12 cellular contexts compared by ENCODE assay signal in the genomic region with DNA sequence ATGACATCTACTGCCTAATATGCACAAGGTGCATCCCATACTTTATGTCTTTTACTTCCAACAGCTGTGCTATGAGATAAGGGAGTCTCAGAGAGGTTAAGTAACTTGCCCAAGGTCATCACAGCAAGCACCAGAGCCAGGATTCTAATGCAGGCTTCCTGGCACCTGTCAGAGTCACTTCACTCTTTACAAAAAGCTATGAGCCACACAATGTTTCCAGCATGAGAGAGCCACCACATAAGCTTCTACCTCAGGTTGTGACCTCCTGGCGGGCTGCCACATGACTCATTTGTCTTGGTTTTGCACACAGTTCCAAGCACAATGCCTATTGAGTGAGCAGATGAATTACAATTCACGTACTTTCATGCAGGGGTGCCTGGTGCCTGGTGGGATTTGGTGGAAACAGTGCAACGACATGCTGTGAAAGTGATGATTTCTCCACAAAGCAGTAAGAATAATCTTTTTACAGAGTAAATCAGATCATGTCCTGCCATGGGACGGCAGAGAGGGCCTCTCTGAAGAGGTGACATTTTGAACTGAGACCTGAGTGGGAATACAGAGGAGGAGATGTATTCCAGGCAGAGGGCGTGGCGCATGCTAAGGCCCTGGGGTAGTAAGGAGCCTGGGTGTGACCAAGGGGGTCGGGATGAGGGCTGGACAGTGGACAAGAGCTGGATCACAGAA. TPM values are rescaled to one million over a fixed set of nuclear protein-coding genes. Genes with fewer than 3 reads are reported as not detected.
A peak's percentile ranks its signal among the peaks of the same experiment; 100 is the strongest.
DNase-seq lines count a peak whose midpoint lies in the region; ATAC-seq and TF ChIP-seq lines count a peak whose summit lies in the region.
"Had no signal": no experiment of that assay in that cellular context is flagged by ENCODE, and none has a peak within 500 bp of the region (broad histone marks: within the 10 kb centered on the region; RNA-seq: fewer than 3 reads in every experiment).

No MANE protein-coding gene starts in this region.

- no TSS peak for BruUV-seq in IMR-90 (replicated peaks; lab: Mats Ljungman, UMichigan)

- H2BK20ac ChIP-seq in IMR-90 (ENCODE audit: low read depth, low read length), result no peak overlapping the region

- TF ChIP-seq RAD21 in IMR-90 (IDR thresholded peaks at IDR 0.05; ENCODE audit: low read length), result no peak

- no peak overlapping the region for H2BK15ac ChIP-seq in IMR-90 (ENCODE audit: low read depth, low read length)

- H3K4me2 ChIP-seq in IMR-90 (ENCODE audit: low read depth, low read length) (no peak overlapping the region), neural progenitor cell (no peak overlapping the region)

- peak overlapping the region; percentile 66 for H2AK9ac ChIP-seq in IMR-90 (replicated peaks; ENCODE audit: low read depth, low read length, poor library complexity)

- CTCF ChIA-PET in IMR-90 (lab: Yijun Ruan, JAX), result no interaction called here
- CTCF ChIA-PET in CD8-positive, alpha-beta memory T cell (lab: Charles Lee), result no interaction called here

- intact Hi-C loops in IMR-90 (cut with micrococcal nuclease), result no loop called here

- H3K79me2 ChIP-seq in neural progenitor cell (ENCODE audit: low read depth), result no peaks in the 10 kb centered on the region

- no peak overlapping the region for H3K23ac ChIP-seq in IMR-90 (ENCODE audit: low read depth, low read length)

- H3K9me3 ChIP-seq in IMR-90 (ENCODE audit: control insufficient read depth, insufficient read depth, low read length) (no peaks in the 10 kb centered on the region), neural progenitor cell (ENCODE audit: low read depth) (no peaks in the 10 kb centered on the region)
- H3K9me3 ChIP-seq in CD8-positive, alpha-beta memory T cell (ENCODE audit: low read length), result no peaks in the 10 kb centered on the region
- H3K9me3 ChIP-seq: heart right ventricle had no signal

- peaks cover 5% of the 10 kb centered on the region for H3F3A ChIP-seq in neural progenitor cell (ENCODE audit: low read depth)

- no peak overlapping the region for H4K5ac ChIP-seq in IMR-90 (ENCODE audit: low read depth, low read length)

- H3K18ac ChIP-seq in IMR-90 (ENCODE audit: low read depth, low read length), result no peak overlapping the region

- 54% methylated on average over 4 of the region's 7 CpGs; no CpG with 5 or more reads in 1 of the 2 experiments for WGBS in IMR-90 (ENCODE audit: extremely low coverage in 2 of 2, insufficient read length in 1 of 2), 2 experiments

- no peak overlapping the region for H2AFZ ChIP-seq in IMR-90 (replicated peaks; ENCODE audit: low read length, poor library complexity)
- no peak overlapping the region for H2AFZ ChIP-seq in neural progenitor cell (replicated peaks)

- in situ Hi-C loops in IMR-90 (cut with MboI; ENCODE audit: low sequenced_read_pairs), result no loop called here

- DNase-seq in Daoy (ENCODE audit: low read depth) (peak; percentile 90), IMR-90 (peak; percentile 39), neural progenitor cell (ENCODE audit: low spot score) (peak; percentile 13), AG08395 (ENCODE audit: low spot score) (no peak), amniotic stem cell (lab: John Stamatoyannopoulos, UW) (no peak)
- DNase-seq in activated naive CD8-positive, alpha-beta T cell treated with anti-CD3 and anti-CD28 coated beads for 36 hours, result peak; percentile 36
- no peak for DNase-seq in CD8-positive, alpha-beta memory T cell
- DNase-seq: GF-D8, heart right ventricle, NCI-H2081 treated with DMSO at 0.1 percent for 48 hours had no signal

- no peak overlapping the region for H4K91ac ChIP-seq in IMR-90 (ENCODE audit: insufficient read depth, low read depth, low read length)

- no peak overlapping the region for H2BK120ac ChIP-seq in IMR-90 (ENCODE audit: low read depth, low read length)

- no peaks in the 10 kb centered on the region for H3K36me3 ChIP-seq in IMR-90 (ENCODE audit: control insufficient read depth, insufficient read depth, low read length)
- H3K36me3 ChIP-seq in neural progenitor cell, result no peaks in the 10 kb centered on the region
- no peaks in the 10 kb centered on the region for H3K36me3 ChIP-seq in CD8-positive, alpha-beta memory T cell (ENCODE audit: insufficient read depth, low read length)
- H3K36me3 ChIP-seq: heart right ventricle had no signal

- peaks cover 31% of the 10 kb centered on the region for H3K27me3 Mint-ChIP-seq in activated naive CD8-positive, alpha-beta T cell treated with anti-CD3 and anti-CD28 coated beads for 36 hours
- H3K27me3 Mint-ChIP-seq in neural progenitor cell (ENCODE audit: insufficient read depth, low read depth), result peaks cover 21% of the 10 kb centered on the region
- peaks cover 13 to 53% of the 10 kb centered on the region in 2 donors for H3K27me3 Mint-ChIP-seq in CD8-positive, alpha-beta memory T cell

- H3K4me1 ChIP-seq in IMR-90 (ENCODE audit: control insufficient read depth, insufficient read depth, low read length) (no peaks in the 10 kb centered on the region), neural progenitor cell (no peaks in the 10 kb centered on the region)
- no peaks in the 10 kb centered on the region for H3K4me1 ChIP-seq in CD8-positive, alpha-beta memory T cell (ENCODE audit: insufficient read depth, low read length)
- H3K4me1 ChIP-seq: heart right ventricle had no signal

- H3K27ac Mint-ChIP-seq in activated naive CD8-positive, alpha-beta T cell treated with anti-CD3 and anti-CD28 coated beads for 36 hours, result no peak overlapping the region
- H3K27ac Mint-ChIP-seq in neural progenitor cell, result peak overlapping the region; percentile 38
- H3K27ac Mint-ChIP-seq in CD8-positive, alpha-beta memory T cell, result no peak overlapping the region

- H3K79me1 ChIP-seq in IMR-90 (ENCODE audit: low read depth in 1 of 2, low read length in 2 of 2), result no peaks in the 10 kb centered on the region

- no peak overlapping the region for H3K4me3 ChIP-seq in IMR-90 (ENCODE audit: insufficient read depth, low read depth, low read length)
- no peak overlapping the region for H3K4me3 ChIP-seq in neural progenitor cell
- no peak overlapping the region for H3K4me3 ChIP-seq in CD8-positive, alpha-beta memory T cell (ENCODE audit: low read length)
- H3K4me3 ChIP-seq: heart right ventricle had no signal

- H3K4me3 Mint-ChIP-seq in activated naive CD8-positive, alpha-beta T cell treated with anti-CD3 and anti-CD28 coated beads for 36 hours, result no peak overlapping the region
- H3K4me3 Mint-ChIP-seq in neural progenitor cell, result no peak overlapping the region
- H3K4me3 Mint-ChIP-seq in CD8-positive, alpha-beta memory T cell, result no peak overlapping the region

- dilution Hi-C loops in IMR-90 (cut with HindIII; ENCODE audit: low sequenced_read_pairs, unreplicated experiment), result no loop called here

- H3K27ac ChIP-seq in IMR-90 (ENCODE audit: insufficient read depth, low read length) (no peak overlapping the region), neural progenitor cell (no peak overlapping the region)
- H3K27ac ChIP-seq in CD8-positive, alpha-beta memory T cell (ENCODE audit: low read depth, low read length), result no peak overlapping the region
- H3K27ac ChIP-seq: heart right ventricle had no signal

- no peak overlapping the region for H3K14ac ChIP-seq in IMR-90 (replicated peaks; ENCODE audit: low read depth, low read length)

- H2BK5ac ChIP-seq in IMR-90 (ENCODE audit: low read depth, low read length, poor library complexity, severe bottlenecking), result no peak overlapping the region

- H3K9ac ChIP-seq in IMR-90 (ENCODE audit: low read depth, low read length), result no peak overlapping the region
- H3K9ac ChIP-seq in neural progenitor cell, result no peak overlapping the region

- H3K27me3 ChIP-seq in IMR-90 (ENCODE audit: control insufficient read depth, insufficient read depth, low read length) (no peaks in the 10 kb centered on the region; the same call in 1 of the 2 replicates), neural progenitor cell (peaks cover 4% of the 10 kb centered on the region)
- H3K27me3 ChIP-seq in CD8-positive, alpha-beta memory T cell (ENCODE audit: insufficient read depth, low read length, poor library complexity, severe bottlenecking), result peaks cover 3% of the 10 kb centered on the region

- ATAC-seq in IMR-90 (ENCODE audit: low read depth) (no peak), HG02798 (IDR thresholded peaks at IDR 0.05; ENCODE audit: poor library complexity, unreplicated experiment) (no peak)
- ATAC-seq: heart right ventricle had no signal

- no peaks in the 10 kb centered on the region for H3K9me3 Mint-ChIP-seq in activated naive CD8-positive, alpha-beta T cell treated with anti-CD3 and anti-CD28 coated beads for 36 hours
- no peaks in the 10 kb centered on the region for H3K9me3 Mint-ChIP-seq in neural progenitor cell
- no peaks in the 10 kb centered on the region for H3K9me3 Mint-ChIP-seq in CD8-positive, alpha-beta memory T cell

- no peak overlapping the region for H2AK5ac ChIP-seq in IMR-90 (ENCODE audit: low read depth, low read length)

- no peak overlapping the region for H3K4ac ChIP-seq in IMR-90 (ENCODE audit: low read depth, low read length)

- POLR2A ChIA-PET in IMR-90 (lab: Charles Lee; ENCODE audit: unreplicated experiment), result no interaction called here
- POLR2A ChIA-PET in CD8-positive, alpha-beta memory T cell (lab: Charles Lee), result no interaction called here

- no peaks in the 10 kb centered on the region for H4K20me1 ChIP-seq in IMR-90 (ENCODE audit: insufficient read depth, low read length)
- H4K20me1 ChIP-seq in neural progenitor cell (ENCODE audit: low read depth), result no peaks in the 10 kb centered on the region

- TF ChIP-seq CTCF in IMR-90 (conservative IDR thresholded peaks at IDR 0.05; ENCODE audit: low read depth, low read length), result no peak
- no peak for TF ChIP-seq CTCF in neural progenitor cell (IDR thresholded peaks at IDR 0.05)

- no peaks in the 10 kb centered on the region for H3K36me3 Mint-ChIP-seq in activated naive CD8-positive, alpha-beta T cell treated with anti-CD3 and anti-CD28 coated beads for 36 hours
- no peaks in the 10 kb centered on the region for H3K36me3 Mint-ChIP-seq in neural progenitor cell
- H3K36me3 Mint-ChIP-seq in CD8-positive, alpha-beta memory T cell, result no peaks in the 10 kb centered on the region

- H3K4me1 Mint-ChIP-seq in activated naive CD8-positive, alpha-beta T cell treated with anti-CD3 and anti-CD28 coated beads for 36 hours, result no peaks in the 10 kb centered on the region
- H3K4me1 Mint-ChIP-seq in neural progenitor cell, result peaks cover 19% of the 10 kb centered on the region
- no peaks in the 10 kb centered on the region for H3K4me1 Mint-ChIP-seq in CD8-positive, alpha-beta memory T cell

- H3K56ac ChIP-seq in IMR-90 (ENCODE audit: extremely low read depth, insufficient read depth, low read length), result no peak overlapping the region

- TF ChIP-seq POLR2A in IMR-90 (IDR thresholded peaks at IDR 0.05; ENCODE audit: low read depth, low read length), result no peak

- H3K9me1 ChIP-seq in IMR-90 (ENCODE audit: insufficient read depth, low read length), result no peaks in the 10 kb centered on the region

- H4K8ac ChIP-seq in IMR-90 (ENCODE audit: low read depth in 2 of 2, low read length in 2 of 2), result no peak overlapping the region

RNA-seq across cellular contexts. Expression of a gene that starts 53.2 kb away (rescaled TPM):
- not detected in 2 replicates for total RNA-seq in Daoy (2014; rRNA removed; shearing (Covaris generic))
- total RNA-seq in IMR-90 (2012; rRNA removed) (not detected in 2 replicates), neural progenitor cell (ENCODE audit: low replicate concordance) (not detected in 2 replicates)
- not detected in 2 replicates for polyA plus RNA-seq in IMR-90 (2012; rRNA removed)
- not detected in 2 replicates for polyA plus RNA-seq in IMR-90 (2012; cell fraction: cytosol; rRNA removed)
- polyA plus RNA-seq in IMR-90 (2012; cell fraction: nucleus; rRNA removed; ENCODE audit: low replicate concordance), result not detected in 2 replicates
- not detected for total RNA-seq in activated naive CD8-positive, alpha-beta T cell treated with anti-CD3 and anti-CD28 coated beads for 36 hours
- total RNA-seq in CD8-positive, alpha-beta memory T cell, result not detected
- polyA plus RNA-seq in CD8-positive, alpha-beta memory T cell, result not detected
- total RNA-seq: heart right ventricle; T-helper 2 cell treated with Interferon-gamma antibody and Interleukin-4, amounts not matched to agents 100 ng/mL and 5 ng/mL, for 36 hours had no signal
- polyA plus RNA-seq: heart right ventricle had no signal

Comparison
In these comparisons a context has a peak if more than half of its experiments do, and no peak if none do; other contexts are left out.
1. DNase-seq: peak in Daoy (single experiment), IMR-90 (single experiment), activated naive CD8-positive, alpha-beta T cell treated with anti-CD3 and anti-CD28 coated beads for 36 hours (single experiment) and neural progenitor cell (single experiment); none in CD8-positive, alpha-beta memory T cell (0 of 5), AG08395 (single experiment) and amniotic stem cell (single experiment).